Comparison of ENCODE assay signal across 23 cellular contexts in the genomic region with DNA sequence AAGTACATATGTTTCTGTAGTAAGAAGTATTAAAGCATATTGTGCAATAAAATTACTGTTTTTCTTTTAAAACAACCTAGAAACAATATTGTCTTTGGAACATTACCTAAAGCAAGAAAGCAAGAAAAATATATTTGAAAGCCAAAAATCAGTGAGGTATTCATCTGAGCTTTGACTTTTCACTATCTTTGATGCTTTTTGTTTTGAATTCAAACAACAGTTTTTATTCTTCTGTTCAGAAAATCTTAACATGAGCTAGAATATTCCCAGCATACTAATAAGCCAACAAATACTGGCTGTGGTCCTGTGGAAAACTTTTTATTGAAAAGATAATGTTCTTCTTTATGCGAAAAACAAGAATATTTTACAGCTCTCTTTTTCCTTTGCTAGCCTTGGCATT. TPM values are rescaled to one million over a fixed set of nuclear protein-coding genes. Genes with fewer than 3 reads are reported as not detected.
DNase-seq lines count a peak whose midpoint lies in the region; ATAC-seq, FAIRE-seq and TF ChIP-seq lines count a peak whose summit lies in the region.
"Had no signal": no experiment of that assay in that cellular context is flagged by ENCODE, and none has a peak within 500 bp of the region (broad histone marks: within the 10 kb centered on the region; RNA-seq: fewer than 3 reads in every experiment).

No MANE protein-coding gene starts in this region.

- FAIRE-seq in islet of Langerhans (lab: Jason Lieb, UNC), result peak; percentile 84
- FAIRE-seq: GM12892, HTR-8/SVneo had no signal

- H3K9ac ChIP-seq in skeletal muscle satellite cell (ENCODE audit: low read depth, low read length) (no peak overlapping the region), MM.1S (ENCODE audit: low read length) (no peak overlapping the region)

- H3K36me3 ChIP-seq in skeletal muscle satellite cell (ENCODE audit: insufficient read depth, low read length) (no peaks in the 10 kb centered on the region), MM.1S (replicated peaks; ENCODE audit: insufficient read depth, low read length) (no peaks in the 10 kb centered on the region)

- H3K27ac ChIP-seq in angular gyrus (ENCODE audit: low read depth, low read length) (peak overlapping the region; percentile 7), MM.1S (ENCODE audit: low read length) (no peak overlapping the region)
- H3K27ac ChIP-seq: HL-60, RWPE1 had no signal

- no peak overlapping the region for H3K4me3 ChIP-seq in skeletal muscle satellite cell (ENCODE audit: low read length)
- no peak overlapping the region for H3K4me3 ChIP-seq in MM.1S (ENCODE audit: low read length)

- H4K20me1 ChIP-seq in MM.1S (ENCODE audit: insufficient read depth, low read length), result no peaks in the 10 kb centered on the region

- peaks cover 13% of the 10 kb centered on the region for H3K4me1 ChIP-seq in skeletal muscle satellite cell (ENCODE audit: control insufficient read depth, insufficient read depth, low read length)
- no peaks in the 10 kb centered on the region for H3K4me1 ChIP-seq in MM.1S (ENCODE audit: low read length)
- H3K4me1 ChIP-seq: Caco-2 had no signal

- no peaks in the 10 kb centered on the region for H3K9me2 ChIP-seq in MM.1S (replicated peaks; ENCODE audit: insufficient read depth, low read length)

- DNase-seq in dermis microvascular lymphatic vessel endothelial cell (ENCODE audit: low read depth in 2 of 2) (peak; percentile 7 to 18), NCI-H748 treated with DMSO at 0.1 percent for 48 hours (lab: John Stamatoyannopoulos, UW) (no peak), MM.1S (no peak)
- DNase-seq: ACHN; Caco-2; CD4-positive, CD25-positive, alpha-beta regulatory T cell; DMS153; H7; MV-4-11; NCI-H1417 treated with DMSO at 0.1 percent for 48 hours; NCI-H1930; NCI-H2171; NCI-H446; NCI-H774 had no signal

- H3K79me2 ChIP-seq in MM.1S (ENCODE audit: low read length), result no peaks in the 10 kb centered on the region

- H3K27me3 ChIP-seq in skeletal muscle satellite cell (ENCODE audit: control insufficient read depth, insufficient read depth, low read length) (no peaks in the 10 kb centered on the region), MM.1S (replicated peaks; ENCODE audit: insufficient read depth, low read length) (no peaks in the 10 kb centered on the region)

- H3K9me3 ChIP-seq in skeletal muscle satellite cell (replicated peaks; ENCODE audit: low read length), result no peaks in the 10 kb centered on the region
- no peaks in the 10 kb centered on the region for H3K9me3 ChIP-seq in MM.1S (replicated peaks; ENCODE audit: insufficient read depth, low read length)
- H3K9me3 ChIP-seq: Caco-2 had no signal

- H3F3A ChIP-seq in MM.1S (ENCODE audit: insufficient read depth, low read length), result no peaks in the 10 kb centered on the region

- H2AFZ ChIP-seq in MM.1S (ENCODE audit: low read length), result no peak overlapping the region

- H3K4me2 ChIP-seq in skeletal muscle satellite cell (ENCODE audit: low read length), result peak overlapping the region; percentile 43
- no peak overlapping the region for H3K4me2 ChIP-seq in MM.1S (ENCODE audit: low read depth, low read length)

- no peak for TF ChIP-seq CTCF in MM.1S (IDR thresholded peaks at IDR 0.05; ENCODE audit: low read length)

- ATAC-seq in HG03045 (IDR thresholded peaks at IDR 0.05; ENCODE audit: unreplicated experiment) (no peak), HG03097 (IDR thresholded peaks at IDR 0.05; ENCODE audit: low FRiP score, unreplicated experiment) (no peak)

RNA-seq across cellular contexts. Expression of gene FAM171B, which starts 19.8 kb away (rescaled TPM):
- 28.8 and 37.2 TPM in 2 replicates for total RNA-seq in dermis microvascular lymphatic vessel endothelial cell
- total RNA-seq in skeletal muscle satellite cell (2012; rRNA removed), result 6.3 and 9.4 TPM in 2 replicates

Comparison
In these comparisons a context has a peak if more than half of its experiments do, and no peak if none do; other contexts are left out.
1. DNase-seq: peak in dermis microvascular lymphatic vessel endothelial cell (2 of 2); none in NCI-H748 treated with DMSO at 0.1 percent for 48 hours (single experiment) and MM.1S (single experiment).